1 cellular context compared by ENCODE assay signal in the genomic region with DNA sequence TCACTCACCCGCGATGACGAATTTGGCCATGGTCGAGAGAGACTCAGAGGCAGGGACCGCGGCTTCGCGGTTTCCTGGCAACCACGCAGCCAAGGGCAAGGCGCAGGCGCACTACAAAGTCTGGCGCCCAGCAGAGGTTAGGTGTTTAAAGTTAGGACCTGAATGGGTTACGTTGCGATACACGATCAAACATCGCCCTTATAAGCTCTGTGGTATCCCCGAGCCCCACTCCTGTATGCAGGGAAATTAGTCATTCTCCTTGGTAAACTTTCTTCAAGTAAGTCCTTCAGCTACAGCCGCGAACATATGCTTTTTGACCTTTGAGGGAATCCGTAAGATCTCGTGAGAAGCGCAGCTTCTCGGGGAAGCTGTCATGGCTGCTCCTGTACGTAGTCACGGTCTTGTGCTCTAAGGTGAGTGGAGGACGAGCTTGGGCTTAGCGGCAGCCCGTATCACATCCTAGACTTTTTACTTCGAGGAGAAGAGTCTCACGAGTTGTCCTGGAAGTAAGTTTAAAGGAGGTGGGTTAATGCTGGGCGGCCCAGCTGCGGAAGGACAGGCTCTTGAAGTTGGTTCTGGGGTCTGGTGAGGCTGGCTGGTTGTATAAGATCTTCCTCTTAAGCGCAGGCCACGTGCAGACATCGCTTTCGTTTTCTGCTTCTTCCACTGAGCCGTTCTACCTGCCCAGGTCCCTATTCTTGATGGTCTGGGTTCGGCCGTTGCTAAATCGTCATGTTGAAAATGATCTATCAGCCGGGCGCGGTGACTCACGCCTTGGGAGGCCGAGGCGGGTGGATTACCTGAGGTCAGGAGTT.
TF ChIP-seq lines count a peak whose summit lies in the region.

A gene (plus strand): TSS at position 365 of the 815 bp plus-strand sequence. CDS start 1,088 bp downstream, outside the sequence.
A gene (minus strand): TSS at position 87 of the 815 bp plus-strand sequence. CDS start 57 bp downstream, at position 30.

TF ChIP-seq in K562, 482 proteins besides CTCF, POLR2A, EP300 and RAD21 (continued from another document and continues in another):
- TF ChIP-seq, protein P1, sequence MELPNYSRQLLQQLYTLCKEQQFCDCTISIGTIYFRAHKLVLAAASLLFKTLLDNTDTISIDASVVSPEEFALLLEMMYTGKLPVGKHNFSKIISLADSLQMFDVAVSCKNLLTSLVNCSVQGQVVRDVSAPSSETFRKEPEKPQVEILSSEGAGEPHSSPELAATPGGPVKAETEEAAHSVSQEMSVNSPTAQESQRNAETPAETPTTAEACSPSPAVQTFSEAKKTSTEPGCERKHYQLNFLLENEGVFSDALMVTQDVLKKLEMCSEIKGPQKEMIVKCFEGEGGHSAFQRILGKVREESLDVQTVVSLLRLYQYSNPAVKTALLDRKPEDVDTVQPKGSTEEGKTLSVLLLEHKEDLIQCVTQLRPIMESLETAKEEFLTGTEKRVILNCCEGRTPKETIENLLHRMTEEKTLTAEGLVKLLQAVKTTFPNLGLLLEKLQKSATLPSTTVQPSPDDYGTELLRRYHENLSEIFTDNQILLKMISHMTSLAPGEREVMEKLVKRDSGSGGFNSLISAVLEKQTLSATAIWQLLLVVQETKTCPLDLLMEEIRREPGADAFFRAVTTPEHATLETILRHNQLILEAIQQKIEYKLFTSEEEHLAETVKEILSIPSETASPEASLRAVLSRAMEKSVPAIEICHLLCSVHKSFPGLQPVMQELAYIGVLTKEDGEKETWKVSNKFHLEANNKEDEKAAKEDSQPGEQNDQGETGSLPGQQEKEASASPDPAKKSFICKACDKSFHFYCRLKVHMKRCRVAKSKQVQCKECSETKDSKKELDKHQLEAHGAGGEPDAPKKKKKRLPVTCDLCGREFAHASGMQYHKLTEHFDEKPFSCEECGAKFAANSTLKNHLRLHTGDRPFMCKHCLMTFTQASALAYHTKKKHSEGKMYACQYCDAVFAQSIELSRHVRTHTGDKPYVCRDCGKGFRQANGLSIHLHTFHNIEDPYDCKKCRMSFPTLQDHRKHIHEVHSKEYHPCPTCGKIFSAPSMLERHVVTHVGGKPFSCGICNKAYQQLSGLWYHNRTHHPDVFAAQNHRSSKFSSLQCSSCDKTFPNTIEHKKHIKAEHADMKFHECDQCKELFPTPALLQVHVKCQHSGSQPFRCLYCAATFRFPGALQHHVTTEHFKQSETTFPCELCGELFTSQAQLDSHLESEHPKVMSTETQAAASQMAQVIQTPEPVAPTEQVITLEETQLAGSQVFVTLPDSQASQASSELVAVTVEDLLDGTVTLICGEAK (IDR thresholded peaks at IDR 0.05), result peak; percentile 26; the same call in 1 of the 2 replicates
- TF ChIP-seq, protein P1 (CRISPR knock-in tag; IDR thresholded peaks at IDR 0.05), result no peak
- no peak for TF ChIP-seq ZSCAN29 (IDR thresholded peaks at IDR 0.05)
- TF ChIP-seq CREM (IDR thresholded peaks at IDR 0.05; ENCODE audit: low read depth), result no peak
- TF ChIP-seq, protein P2, sequence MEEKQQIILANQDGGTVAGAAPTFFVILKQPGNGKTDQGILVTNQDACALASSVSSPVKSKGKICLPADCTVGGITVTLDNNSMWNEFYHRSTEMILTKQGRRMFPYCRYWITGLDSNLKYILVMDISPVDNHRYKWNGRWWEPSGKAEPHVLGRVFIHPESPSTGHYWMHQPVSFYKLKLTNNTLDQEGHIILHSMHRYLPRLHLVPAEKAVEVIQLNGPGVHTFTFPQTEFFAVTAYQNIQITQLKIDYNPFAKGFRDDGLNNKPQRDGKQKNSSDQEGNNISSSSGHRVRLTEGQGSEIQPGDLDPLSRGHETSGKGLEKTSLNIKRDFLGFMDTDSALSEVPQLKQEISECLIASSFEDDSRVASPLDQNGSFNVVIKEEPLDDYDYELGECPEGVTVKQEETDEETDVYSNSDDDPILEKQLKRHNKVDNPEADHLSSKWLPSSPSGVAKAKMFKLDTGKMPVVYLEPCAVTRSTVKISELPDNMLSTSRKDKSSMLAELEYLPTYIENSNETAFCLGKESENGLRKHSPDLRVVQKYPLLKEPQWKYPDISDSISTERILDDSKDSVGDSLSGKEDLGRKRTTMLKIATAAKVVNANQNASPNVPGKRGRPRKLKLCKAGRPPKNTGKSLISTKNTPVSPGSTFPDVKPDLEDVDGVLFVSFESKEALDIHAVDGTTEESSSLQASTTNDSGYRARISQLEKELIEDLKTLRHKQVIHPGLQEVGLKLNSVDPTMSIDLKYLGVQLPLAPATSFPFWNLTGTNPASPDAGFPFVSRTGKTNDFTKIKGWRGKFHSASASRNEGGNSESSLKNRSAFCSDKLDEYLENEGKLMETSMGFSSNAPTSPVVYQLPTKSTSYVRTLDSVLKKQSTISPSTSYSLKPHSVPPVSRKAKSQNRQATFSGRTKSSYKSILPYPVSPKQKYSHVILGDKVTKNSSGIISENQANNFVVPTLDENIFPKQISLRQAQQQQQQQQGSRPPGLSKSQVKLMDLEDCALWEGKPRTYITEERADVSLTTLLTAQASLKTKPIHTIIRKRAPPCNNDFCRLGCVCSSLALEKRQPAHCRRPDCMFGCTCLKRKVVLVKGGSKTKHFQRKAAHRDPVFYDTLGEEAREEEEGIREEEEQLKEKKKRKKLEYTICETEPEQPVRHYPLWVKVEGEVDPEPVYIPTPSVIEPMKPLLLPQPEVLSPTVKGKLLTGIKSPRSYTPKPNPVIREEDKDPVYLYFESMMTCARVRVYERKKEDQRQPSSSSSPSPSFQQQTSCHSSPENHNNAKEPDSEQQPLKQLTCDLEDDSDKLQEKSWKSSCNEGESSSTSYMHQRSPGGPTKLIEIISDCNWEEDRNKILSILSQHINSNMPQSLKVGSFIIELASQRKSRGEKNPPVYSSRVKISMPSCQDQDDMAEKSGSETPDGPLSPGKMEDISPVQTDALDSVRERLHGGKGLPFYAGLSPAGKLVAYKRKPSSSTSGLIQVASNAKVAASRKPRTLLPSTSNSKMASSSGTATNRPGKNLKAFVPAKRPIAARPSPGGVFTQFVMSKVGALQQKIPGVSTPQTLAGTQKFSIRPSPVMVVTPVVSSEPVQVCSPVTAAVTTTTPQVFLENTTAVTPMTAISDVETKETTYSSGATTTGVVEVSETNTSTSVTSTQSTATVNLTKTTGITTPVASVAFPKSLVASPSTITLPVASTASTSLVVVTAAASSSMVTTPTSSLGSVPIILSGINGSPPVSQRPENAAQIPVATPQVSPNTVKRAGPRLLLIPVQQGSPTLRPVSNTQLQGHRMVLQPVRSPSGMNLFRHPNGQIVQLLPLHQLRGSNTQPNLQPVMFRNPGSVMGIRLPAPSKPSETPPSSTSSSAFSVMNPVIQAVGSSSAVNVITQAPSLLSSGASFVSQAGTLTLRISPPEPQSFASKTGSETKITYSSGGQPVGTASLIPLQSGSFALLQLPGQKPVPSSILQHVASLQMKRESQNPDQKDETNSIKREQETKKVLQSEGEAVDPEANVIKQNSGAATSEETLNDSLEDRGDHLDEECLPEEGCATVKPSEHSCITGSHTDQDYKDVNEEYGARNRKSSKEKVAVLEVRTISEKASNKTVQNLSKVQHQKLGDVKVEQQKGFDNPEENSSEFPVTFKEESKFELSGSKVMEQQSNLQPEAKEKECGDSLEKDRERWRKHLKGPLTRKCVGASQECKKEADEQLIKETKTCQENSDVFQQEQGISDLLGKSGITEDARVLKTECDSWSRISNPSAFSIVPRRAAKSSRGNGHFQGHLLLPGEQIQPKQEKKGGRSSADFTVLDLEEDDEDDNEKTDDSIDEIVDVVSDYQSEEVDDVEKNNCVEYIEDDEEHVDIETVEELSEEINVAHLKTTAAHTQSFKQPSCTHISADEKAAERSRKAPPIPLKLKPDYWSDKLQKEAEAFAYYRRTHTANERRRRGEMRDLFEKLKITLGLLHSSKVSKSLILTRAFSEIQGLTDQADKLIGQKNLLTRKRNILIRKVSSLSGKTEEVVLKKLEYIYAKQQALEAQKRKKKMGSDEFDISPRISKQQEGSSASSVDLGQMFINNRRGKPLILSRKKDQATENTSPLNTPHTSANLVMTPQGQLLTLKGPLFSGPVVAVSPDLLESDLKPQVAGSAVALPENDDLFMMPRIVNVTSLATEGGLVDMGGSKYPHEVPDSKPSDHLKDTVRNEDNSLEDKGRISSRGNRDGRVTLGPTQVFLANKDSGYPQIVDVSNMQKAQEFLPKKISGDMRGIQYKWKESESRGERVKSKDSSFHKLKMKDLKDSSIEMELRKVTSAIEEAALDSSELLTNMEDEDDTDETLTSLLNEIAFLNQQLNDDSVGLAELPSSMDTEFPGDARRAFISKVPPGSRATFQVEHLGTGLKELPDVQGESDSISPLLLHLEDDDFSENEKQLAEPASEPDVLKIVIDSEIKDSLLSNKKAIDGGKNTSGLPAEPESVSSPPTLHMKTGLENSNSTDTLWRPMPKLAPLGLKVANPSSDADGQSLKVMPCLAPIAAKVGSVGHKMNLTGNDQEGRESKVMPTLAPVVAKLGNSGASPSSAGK (IDR thresholded peaks at IDR 0.05), result peak; percentile 37
- no peak for TF ChIP-seq GTF2A2 (tag; IDR thresholded peaks at IDR 0.05)
- TF ChIP-seq ZBTB17 (CRISPR knock-in tag; IDR thresholded peaks at IDR 0.05), result no peak
- TF ChIP-seq, protein P3, sequence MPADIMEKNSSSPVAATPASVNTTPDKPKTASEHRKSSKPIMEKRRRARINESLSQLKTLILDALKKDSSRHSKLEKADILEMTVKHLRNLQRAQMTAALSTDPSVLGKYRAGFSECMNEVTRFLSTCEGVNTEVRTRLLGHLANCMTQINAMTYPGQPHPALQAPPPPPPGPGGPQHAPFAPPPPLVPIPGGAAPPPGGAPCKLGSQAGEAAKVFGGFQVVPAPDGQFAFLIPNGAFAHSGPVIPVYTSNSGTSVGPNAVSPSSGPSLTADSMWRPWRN (IDR thresholded peaks at IDR 0.05; ENCODE audit: low read depth), result no peak
- TF ChIP-seq ZNF766 (CRISPR knock-in tag; conservative IDR thresholded peaks at IDR 0.05), result no peak
- peak; percentile 41 for TF ChIP-seq SAP30 (IDR thresholded peaks at IDR 0.05; ENCODE audit: borderline replicate concordance, insufficient read depth, low read depth, low read length, poor library complexity, severe bottlenecking)
- peak; percentile 69 for TF ChIP-seq POLR2B (IDR thresholded peaks at IDR 0.05; ENCODE audit: low read depth, partially characterized antibody)
- peak; percentile 99 for TF ChIP-seq MTA3 (IDR thresholded peaks at IDR 0.05; ENCODE audit: borderline replicate concordance)
- TF ChIP-seq RAD51 (IDR thresholded peaks at IDR 0.05; ENCODE audit: borderline replicate concordance, low read depth), result no peak
- TF ChIP-seq, protein P4, sequence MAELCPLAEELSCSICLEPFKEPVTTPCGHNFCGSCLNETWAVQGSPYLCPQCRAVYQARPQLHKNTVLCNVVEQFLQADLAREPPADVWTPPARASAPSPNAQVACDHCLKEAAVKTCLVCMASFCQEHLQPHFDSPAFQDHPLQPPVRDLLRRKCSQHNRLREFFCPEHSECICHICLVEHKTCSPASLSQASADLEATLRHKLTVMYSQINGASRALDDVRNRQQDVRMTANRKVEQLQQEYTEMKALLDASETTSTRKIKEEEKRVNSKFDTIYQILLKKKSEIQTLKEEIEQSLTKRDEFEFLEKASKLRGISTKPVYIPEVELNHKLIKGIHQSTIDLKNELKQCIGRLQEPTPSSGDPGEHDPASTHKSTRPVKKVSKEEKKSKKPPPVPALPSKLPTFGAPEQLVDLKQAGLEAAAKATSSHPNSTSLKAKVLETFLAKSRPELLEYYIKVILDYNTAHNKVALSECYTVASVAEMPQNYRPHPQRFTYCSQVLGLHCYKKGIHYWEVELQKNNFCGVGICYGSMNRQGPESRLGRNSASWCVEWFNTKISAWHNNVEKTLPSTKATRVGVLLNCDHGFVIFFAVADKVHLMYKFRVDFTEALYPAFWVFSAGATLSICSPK (IDR thresholded peaks at IDR 0.05; ENCODE audit: borderline replicate concordance), result no peak
- no peak for TF ChIP-seq ZNF239 (CRISPR knock-in tag; IDR thresholded peaks at IDR 0.05)
- no peak for TF ChIP-seq PYGO2 (tag; IDR thresholded peaks at IDR 0.05)
- TF ChIP-seq YY1 (IDR thresholded peaks at IDR 0.05; ENCODE audit: borderline replicate concordance in 1 of 3, control insufficient read depth in 1 of 3, extremely low read depth in 1 of 3, insufficient read depth in 3 of 3, insufficient read length in 1 of 3, insufficient replicate concordance in 2 of 3, low read depth in 1 of 3, low read length in 2 of 3), result peak; percentile 72 to 95 (median 89)
- TF ChIP-seq GTF2E2 (tag; IDR thresholded peaks at IDR 0.05), result no peak
- no peak for TF ChIP-seq NCOA1 (IDR thresholded peaks at IDR 0.05; ENCODE audit: low read depth)
- no peak for TF ChIP-seq JUNB (CRISPR knock-in tag; conservative IDR thresholded peaks at IDR 0.05)
- TF ChIP-seq SMAD2 (IDR thresholded peaks at IDR 0.05; ENCODE audit: low read depth, low read length), result no peak
- TF ChIP-seq NCOR1 (IDR thresholded peaks at IDR 0.05), result no peak
- TF ChIP-seq, protein P5, sequence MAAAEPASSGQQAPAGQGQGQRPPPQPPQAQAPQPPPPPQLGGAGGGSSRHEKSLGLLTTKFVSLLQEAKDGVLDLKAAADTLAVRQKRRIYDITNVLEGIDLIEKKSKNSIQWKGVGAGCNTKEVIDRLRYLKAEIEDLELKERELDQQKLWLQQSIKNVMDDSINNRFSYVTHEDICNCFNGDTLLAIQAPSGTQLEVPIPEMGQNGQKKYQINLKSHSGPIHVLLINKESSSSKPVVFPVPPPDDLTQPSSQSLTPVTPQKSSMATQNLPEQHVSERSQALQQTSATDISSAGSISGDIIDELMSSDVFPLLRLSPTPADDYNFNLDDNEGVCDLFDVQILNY (CRISPR knock-in tag; IDR thresholded peaks at IDR 0.05), result no peak
- TF ChIP-seq KLF13 (tag; IDR thresholded peaks at IDR 0.05; ENCODE audit: borderline replicate concordance, low read depth), result no peak
